In the genomic region with DNA sequence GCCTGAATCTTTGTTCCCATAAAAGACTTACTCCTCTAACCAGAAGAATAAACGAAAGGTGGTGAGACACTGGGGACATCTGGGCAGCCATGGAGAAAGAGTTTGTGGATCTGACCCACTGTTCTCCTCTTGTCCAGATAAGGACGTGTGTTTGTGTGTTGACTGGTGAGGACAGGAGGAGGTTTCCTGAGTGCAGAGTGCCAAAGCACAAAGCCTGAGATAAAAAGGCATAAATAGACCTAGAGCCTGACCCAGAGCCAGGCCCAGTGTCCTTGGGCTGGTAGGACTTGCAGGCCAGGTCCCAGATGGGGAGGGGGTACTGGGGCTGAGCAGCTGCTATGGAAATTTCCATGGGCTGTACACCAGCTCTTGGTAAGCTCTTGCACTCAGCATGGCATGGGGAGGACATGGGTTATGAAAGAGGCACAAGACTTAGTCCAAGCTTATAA, we compare ENCODE assay signal across 1 cellular context.
TF ChIP-seq lines count a peak whose summit lies in the region.

No MANE protein-coding gene starts in this region.

TF ChIP-seq in HepG2, 621 proteins besides CTCF, POLR2A, EP300 and RAD21 (continued from another document and continues in another):
- TF ChIP-seq, protein P1, sequence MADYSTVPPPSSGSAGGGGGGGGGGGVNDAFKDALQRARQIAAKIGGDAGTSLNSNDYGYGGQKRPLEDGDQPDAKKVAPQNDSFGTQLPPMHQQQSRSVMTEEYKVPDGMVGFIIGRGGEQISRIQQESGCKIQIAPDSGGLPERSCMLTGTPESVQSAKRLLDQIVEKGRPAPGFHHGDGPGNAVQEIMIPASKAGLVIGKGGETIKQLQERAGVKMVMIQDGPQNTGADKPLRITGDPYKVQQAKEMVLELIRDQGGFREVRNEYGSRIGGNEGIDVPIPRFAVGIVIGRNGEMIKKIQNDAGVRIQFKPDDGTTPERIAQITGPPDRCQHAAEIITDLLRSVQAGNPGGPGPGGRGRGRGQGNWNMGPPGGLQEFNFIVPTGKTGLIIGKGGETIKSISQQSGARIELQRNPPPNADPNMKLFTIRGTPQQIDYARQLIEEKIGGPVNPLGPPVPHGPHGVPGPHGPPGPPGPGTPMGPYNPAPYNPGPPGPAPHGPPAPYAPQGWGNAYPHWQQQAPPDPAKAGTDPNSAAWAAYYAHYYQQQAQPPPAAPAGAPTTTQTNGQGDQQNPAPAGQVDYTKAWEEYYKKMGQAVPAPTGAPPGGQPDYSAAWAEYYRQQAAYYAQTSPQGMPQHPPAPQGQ (CRISPR knock-in tag; IDR thresholded peaks at IDR 0.05; ENCODE audit: borderline replicate concordance), result no peak
- TF ChIP-seq, protein P2, sequence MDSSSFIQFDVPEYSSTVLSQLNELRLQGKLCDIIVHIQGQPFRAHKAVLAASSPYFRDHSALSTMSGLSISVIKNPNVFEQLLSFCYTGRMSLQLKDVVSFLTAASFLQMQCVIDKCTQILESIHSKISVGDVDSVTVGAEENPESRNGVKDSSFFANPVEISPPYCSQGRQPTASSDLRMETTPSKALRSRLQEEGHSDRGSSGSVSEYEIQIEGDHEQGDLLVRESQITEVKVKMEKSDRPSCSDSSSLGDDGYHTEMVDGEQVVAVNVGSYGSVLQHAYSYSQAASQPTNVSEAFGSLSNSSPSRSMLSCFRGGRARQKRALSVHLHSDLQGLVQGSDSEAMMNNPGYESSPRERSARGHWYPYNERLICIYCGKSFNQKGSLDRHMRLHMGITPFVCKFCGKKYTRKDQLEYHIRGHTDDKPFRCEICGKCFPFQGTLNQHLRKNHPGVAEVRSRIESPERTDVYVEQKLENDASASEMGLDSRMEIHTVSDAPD (CRISPR knock-in tag; IDR thresholded peaks at IDR 0.05), result 0 out of 2 replicates have a peak, but pooled peaks have one; percentile 37
- TF ChIP-seq, protein P3, sequence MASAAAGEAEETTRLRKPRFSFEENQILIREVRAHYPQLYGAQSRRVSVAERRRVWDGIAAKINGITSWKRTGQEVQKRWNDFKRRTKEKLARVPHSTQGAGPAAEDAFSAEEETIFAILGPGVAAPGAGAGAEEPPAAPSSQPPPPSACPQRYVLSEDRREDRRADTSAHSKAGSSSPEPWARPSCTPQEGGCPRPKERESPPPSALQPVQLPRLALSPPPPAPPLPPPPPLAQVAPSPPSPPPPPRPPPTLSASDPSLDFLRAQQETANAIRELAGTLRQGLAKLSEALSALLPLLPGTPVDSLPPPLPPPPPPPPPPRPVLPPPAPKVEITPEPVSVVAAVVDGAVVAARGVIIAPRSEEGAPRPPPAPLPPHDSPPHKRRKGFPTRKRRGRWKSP (CRISPR knock-in tag; IDR thresholded peaks at IDR 0.05), result peak; percentile 53; the same call in 1 of the 2 replicates
- TF ChIP-seq, protein P4, sequence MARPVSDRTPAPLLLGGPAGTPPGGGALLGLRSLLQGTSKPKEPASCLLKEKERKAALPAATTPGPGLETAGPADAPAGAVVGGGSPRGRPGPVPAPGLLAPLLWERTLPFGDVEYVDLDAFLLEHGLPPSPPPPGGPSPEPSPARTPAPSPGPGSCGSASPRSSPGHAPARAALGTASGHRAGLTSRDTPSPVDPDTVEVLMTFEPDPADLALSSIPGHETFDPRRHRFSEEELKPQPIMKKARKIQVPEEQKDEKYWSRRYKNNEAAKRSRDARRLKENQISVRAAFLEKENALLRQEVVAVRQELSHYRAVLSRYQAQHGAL (CRISPR knock-in tag; IDR thresholded peaks at IDR 0.05; ENCODE audit: not compliant biosample characterization), result no peak
- TF ChIP-seq ZNF614 (CRISPR knock-in tag; IDR thresholded peaks at IDR 0.05; ENCODE audit: borderline replicate concordance) (peak; percentile 90), TAF1 (CRISPR knock-in tag; IDR thresholded peaks at IDR 0.05) (peak; percentile 33; the same call in 1 of the 2 replicates), SP5 (CRISPR knock-in tag; IDR thresholded peaks at IDR 0.05; ENCODE audit: borderline replicate concordance, low read depth) (no peak), ZNF878 (CRISPR knock-in tag; IDR thresholded peaks at IDR 0.05) (0 out of 2 replicates have a peak, but pooled peaks have one; percentile 36), SNAI1 (CRISPR knock-in tag; IDR thresholded peaks at IDR 0.05; ENCODE audit: borderline replicate concordance) (no peak), DPF2 (CRISPR knock-in tag; IDR thresholded peaks at IDR 0.05; ENCODE audit: borderline replicate concordance, low read depth) (peak; percentile 40; the same call in 1 of the 2 replicates), DMAP1 (CRISPR knock-in tag; IDR thresholded peaks at IDR 0.05) (no peak; the same call in 1 of the 2 replicates), ZNF333 (CRISPR knock-in tag; IDR thresholded peaks at IDR 0.05; ENCODE audit: borderline replicate concordance) (no peak), ZNF557 (CRISPR knock-in tag; IDR thresholded peaks at IDR 0.05) (0 out of 2 replicates have a peak, but pooled peaks have one; percentile 65), GZF1 (CRISPR knock-in tag; IDR thresholded peaks at IDR 0.05) (no peak), RFXANK (CRISPR knock-in tag; IDR thresholded peaks at IDR 0.05) (0 out of 2 replicates have a peak, but pooled peaks have one; percentile 44), TOE1 (CRISPR knock-in tag; IDR thresholded peaks at IDR 0.05) (0 out of 2 replicates have a peak, but pooled peaks have one; percentile 26), STAG1 (CRISPR knock-in tag; IDR thresholded peaks at IDR 0.05) (0 out of 2 replicates have a peak, but pooled peaks have one; percentile 3), SIX1 (CRISPR knock-in tag; IDR thresholded peaks at IDR 0.05; ENCODE audit: borderline replicate concordance) (peak; percentile 58; the same call in 1 of the 2 replicates), ZFX (CRISPR knock-in tag; IDR thresholded peaks at IDR 0.05; ENCODE audit: low read depth) (peak; percentile 84), PHF20 (CRISPR knock-in tag; IDR thresholded peaks at IDR 0.05) (no peak), TSC22D2 (CRISPR knock-in tag; IDR thresholded peaks at IDR 0.05; ENCODE audit: borderline replicate concordance) (peak; percentile 79; the same call in 1 of the 2 replicates), PPARG (CRISPR knock-in tag; conservative IDR thresholded peaks at IDR 0.05) (0 out of 2 replicates have a peak, but pooled peaks have one; percentile 15), NFYC (CRISPR knock-in tag; IDR thresholded peaks at IDR 0.05) (peak; percentile 16; the same call in 1 of the 2 replicates), ZNF792 (CRISPR knock-in tag; IDR thresholded peaks at IDR 0.05) (peak; percentile 62; the same call in 1 of the 2 replicates), FLYWCH1 (CRISPR knock-in tag; IDR thresholded peaks at IDR 0.05) (no peak)
- TF ChIP-seq, protein P5, sequence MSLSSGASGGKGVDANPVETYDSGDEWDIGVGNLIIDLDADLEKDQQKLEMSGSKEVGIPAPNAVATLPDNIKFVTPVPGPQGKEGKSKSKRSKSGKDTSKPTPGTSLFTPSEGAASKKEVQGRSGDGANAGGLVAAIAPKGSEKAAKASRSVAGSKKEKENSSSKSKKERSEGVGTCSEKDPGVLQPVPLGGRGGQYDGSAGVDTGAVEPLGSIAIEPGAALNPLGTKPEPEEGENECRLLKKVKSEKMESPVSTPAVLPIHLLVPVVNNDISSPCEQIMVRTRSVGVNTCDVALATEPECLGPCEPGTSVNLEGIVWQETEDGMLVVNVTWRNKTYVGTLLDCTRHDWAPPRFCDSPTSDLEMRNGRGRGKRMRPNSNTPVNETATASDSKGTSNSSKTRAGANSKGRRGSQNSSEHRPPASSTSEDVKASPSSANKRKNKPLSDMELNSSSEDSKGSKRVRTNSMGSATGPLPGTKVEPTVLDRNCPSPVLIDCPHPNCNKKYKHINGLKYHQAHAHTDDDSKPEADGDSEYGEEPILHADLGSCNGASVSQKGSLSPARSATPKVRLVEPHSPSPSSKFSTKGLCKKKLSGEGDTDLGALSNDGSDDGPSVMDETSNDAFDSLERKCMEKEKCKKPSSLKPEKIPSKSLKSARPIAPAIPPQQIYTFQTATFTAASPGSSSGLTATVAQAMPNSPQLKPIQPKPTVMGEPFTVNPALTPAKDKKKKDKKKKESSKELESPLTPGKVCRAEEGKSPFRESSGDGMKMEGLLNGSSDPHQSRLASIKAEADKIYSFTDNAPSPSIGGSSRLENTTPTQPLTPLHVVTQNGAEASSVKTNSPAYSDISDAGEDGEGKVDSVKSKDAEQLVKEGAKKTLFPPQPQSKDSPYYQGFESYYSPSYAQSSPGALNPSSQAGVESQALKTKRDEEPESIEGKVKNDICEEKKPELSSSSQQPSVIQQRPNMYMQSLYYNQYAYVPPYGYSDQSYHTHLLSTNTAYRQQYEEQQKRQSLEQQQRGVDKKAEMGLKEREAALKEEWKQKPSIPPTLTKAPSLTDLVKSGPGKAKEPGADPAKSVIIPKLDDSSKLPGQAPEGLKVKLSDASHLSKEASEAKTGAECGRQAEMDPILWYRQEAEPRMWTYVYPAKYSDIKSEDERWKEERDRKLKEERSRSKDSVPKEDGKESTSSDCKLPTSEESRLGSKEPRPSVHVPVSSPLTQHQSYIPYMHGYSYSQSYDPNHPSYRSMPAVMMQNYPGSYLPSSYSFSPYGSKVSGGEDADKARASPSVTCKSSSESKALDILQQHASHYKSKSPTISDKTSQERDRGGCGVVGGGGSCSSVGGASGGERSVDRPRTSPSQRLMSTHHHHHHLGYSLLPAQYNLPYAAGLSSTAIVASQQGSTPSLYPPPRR (CRISPR knock-in tag; IDR thresholded peaks at IDR 0.05; ENCODE audit: borderline replicate concordance), result peak; percentile 56; the same call in 1 of the 2 replicates
- TF ChIP-seq, protein P6, sequence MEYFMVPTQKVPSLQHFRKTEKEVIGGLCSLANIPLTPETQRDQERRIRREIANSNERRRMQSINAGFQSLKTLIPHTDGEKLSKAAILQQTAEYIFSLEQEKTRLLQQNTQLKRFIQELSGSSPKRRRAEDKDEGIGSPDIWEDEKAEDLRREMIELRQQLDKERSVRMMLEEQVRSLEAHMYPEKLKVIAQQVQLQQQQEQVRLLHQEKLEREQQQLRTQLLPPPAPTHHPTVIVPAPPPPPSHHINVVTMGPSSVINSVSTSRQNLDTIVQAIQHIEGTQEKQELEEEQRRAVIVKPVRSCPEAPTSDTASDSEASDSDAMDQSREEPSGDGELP (IDR thresholded peaks at IDR 0.05; ENCODE audit: borderline replicate concordance, low read depth), result peak; percentile 54; the same call in 1 of the 2 replicates
- TF ChIP-seq, protein P7, sequence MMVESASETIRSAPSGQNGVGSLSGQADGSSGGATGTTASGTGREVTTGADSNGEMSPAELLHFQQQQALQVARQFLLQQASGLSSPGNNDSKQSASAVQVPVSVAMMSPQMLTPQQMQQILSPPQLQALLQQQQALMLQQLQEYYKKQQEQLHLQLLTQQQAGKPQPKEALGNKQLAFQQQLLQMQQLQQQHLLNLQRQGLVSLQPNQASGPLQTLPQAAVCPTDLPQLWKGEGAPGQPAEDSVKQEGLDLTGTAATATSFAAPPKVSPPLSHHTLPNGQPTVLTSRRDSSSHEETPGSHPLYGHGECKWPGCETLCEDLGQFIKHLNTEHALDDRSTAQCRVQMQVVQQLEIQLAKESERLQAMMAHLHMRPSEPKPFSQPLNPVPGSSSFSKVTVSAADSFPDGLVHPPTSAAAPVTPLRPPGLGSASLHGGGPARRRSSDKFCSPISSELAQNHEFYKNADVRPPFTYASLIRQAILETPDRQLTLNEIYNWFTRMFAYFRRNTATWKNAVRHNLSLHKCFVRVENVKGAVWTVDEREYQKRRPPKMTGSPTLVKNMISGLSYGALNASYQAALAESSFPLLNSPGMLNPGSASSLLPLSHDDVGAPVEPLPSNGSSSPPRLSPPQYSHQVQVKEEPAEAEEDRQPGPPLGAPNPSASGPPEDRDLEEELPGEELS (CRISPR knock-in tag; IDR thresholded peaks at IDR 0.05), result peak; percentile 88
- TF ChIP-seq, protein P8, sequence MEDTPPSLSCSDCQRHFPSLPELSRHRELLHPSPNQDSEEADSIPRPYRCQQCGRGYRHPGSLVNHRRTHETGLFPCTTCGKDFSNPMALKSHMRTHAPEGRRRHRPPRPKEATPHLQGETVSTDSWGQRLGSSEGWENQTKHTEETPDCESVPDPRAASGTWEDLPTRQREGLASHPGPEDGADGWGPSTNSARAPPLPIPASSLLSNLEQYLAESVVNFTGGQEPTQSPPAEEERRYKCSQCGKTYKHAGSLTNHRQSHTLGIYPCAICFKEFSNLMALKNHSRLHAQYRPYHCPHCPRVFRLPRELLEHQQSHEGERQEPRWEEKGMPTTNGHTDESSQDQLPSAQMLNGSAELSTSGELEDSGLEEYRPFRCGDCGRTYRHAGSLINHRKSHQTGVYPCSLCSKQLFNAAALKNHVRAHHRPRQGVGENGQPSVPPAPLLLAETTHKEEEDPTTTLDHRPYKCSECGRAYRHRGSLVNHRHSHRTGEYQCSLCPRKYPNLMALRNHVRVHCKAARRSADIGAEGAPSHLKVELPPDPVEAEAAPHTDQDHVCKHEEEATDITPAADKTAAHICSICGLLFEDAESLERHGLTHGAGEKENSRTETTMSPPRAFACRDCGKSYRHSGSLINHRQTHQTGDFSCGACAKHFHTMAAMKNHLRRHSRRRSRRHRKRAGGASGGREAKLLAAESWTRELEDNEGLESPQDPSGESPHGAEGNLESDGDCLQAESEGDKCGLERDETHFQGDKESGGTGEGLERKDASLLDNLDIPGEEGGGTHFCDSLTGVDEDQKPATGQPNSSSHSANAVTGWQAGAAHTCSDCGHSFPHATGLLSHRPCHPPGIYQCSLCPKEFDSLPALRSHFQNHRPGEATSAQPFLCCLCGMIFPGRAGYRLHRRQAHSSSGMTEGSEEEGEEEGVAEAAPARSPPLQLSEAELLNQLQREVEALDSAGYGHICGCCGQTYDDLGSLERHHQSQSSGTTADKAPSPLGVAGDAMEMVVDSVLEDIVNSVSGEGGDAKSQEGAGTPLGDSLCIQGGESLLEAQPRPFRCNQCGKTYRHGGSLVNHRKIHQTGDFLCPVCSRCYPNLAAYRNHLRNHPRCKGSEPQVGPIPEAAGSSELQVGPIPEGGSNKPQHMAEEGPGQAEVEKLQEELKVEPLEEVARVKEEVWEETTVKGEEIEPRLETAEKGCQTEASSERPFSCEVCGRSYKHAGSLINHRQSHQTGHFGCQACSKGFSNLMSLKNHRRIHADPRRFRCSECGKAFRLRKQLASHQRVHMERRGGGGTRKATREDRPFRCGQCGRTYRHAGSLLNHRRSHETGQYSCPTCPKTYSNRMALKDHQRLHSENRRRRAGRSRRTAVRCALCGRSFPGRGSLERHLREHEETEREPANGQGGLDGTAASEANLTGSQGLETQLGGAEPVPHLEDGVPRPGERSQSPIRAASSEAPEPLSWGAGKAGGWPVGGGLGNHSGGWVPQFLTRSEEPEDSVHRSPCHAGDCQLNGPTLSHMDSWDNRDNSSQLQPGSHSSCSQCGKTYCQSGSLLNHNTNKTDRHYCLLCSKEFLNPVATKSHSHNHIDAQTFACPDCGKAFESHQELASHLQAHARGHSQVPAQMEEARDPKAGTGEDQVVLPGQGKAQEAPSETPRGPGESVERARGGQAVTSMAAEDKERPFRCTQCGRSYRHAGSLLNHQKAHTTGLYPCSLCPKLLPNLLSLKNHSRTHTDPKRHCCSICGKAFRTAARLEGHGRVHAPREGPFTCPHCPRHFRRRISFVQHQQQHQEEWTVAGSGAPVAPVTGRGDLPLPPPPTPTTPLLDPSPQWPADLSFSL (CRISPR knock-in tag; IDR thresholded peaks at IDR 0.05), result peak; percentile 76; the same call in 1 of the 2 replicates
- TF ChIP-seq, protein P9, sequence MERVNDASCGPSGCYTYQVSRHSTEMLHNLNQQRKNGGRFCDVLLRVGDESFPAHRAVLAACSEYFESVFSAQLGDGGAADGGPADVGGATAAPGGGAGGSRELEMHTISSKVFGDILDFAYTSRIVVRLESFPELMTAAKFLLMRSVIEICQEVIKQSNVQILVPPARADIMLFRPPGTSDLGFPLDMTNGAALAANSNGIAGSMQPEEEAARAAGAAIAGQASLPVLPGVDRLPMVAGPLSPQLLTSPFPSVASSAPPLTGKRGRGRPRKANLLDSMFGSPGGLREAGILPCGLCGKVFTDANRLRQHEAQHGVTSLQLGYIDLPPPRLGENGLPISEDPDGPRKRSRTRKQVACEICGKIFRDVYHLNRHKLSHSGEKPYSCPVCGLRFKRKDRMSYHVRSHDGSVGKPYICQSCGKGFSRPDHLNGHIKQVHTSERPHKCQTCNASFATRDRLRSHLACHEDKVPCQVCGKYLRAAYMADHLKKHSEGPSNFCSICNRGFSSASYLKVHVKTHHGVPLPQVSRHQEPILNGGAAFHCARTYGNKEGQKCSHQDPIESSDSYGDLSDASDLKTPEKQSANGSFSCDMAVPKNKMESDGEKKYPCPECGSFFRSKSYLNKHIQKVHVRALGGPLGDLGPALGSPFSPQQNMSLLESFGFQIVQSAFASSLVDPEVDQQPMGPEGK (CRISPR knock-in tag; IDR thresholded peaks at IDR 0.05), result peak; percentile 92
